9 cellular contexts compared by ENCODE assay signal in genomic region chr19:3440082-3440481, GRCh38. TPM values are rescaled to one million over a fixed set of nuclear protein-coding genes. Genes with fewer than 3 reads are reported as not detected.
A peak's percentile ranks its signal among the peaks of the same experiment; 100 is the strongest.
DNase-seq lines count a peak whose midpoint lies in the region; ATAC-seq and TF ChIP-seq lines count a peak whose summit lies in the region.
"Had no signal": no experiment of that assay in that cellular context is flagged by ENCODE, and none has a peak within 500 bp of the region (broad histone marks: within the 10 kb centered on the region; RNA-seq: fewer than 3 reads in every experiment).

No MANE protein-coding gene starts in this region.

- H3K36me3 Mint-ChIP-seq in stimulated activated naive B cell treated with anti-CD40 and anti-IgM and Interleukin-4, amounts not matched to agents 10 μg/mL and 1 μg/mL and 100 μg/mL, for 72 hours = peaks cover 11 to 28% of the 10 kb centered on the region in 2 donors

- H3K4me3 Mint-ChIP-seq in stimulated activated naive B cell treated with anti-CD40 and anti-IgM and Interleukin-4, amounts not matched to agents 10 μg/mL and 1 μg/mL and 100 μg/mL, for 72 hours = no peak overlapping the region
- H3K4me3 Mint-ChIP-seq: brain had no signal

- H3K9me3 Mint-ChIP-seq in stimulated activated naive B cell treated with anti-CD40 and anti-IgM and Interleukin-4, amounts not matched to agents 10 μg/mL and 1 μg/mL and 100 μg/mL, for 72 hours = no peaks in the 10 kb centered on the region

- in situ Hi-C loops in astrocyte of the spinal cord (cut with HindIII; ENCODE audit: low sequenced_read_pairs) = no loop called here

- intact Hi-C loops in right lobe of liver (cut with DNase I) = no loop called here

- H3K4me1 Mint-ChIP-seq in stimulated activated naive B cell treated with anti-CD40 and anti-IgM and Interleukin-4, amounts not matched to agents 10 μg/mL and 1 μg/mL and 100 μg/mL, for 72 hours = peaks cover 13 to 16% of the 10 kb centered on the region in 2 donors

- H3K27me3 Mint-ChIP-seq in stimulated activated naive B cell treated with anti-CD40 and anti-IgM and Interleukin-4, amounts not matched to agents 10 μg/mL and 1 μg/mL and 100 μg/mL, for 72 hours = no peaks in the 10 kb centered on the region

- ATAC-seq in right lobe of liver (peak; percentile 68 to 83 (median 77)), GM18868 (IDR thresholded peaks at IDR 0.05; ENCODE audit: unreplicated experiment) (no peak), GM19328 (IDR thresholded peaks at IDR 0.05; ENCODE audit: unreplicated experiment) (no peak)
- ATAC-seq in stimulated activated naive B cell treated with anti-CD40 and anti-IgM and Interleukin-4, amounts not matched to agents 10 μg/mL and 1 μg/mL and 100 μg/mL, for 72 hours (replicated peaks) = peak; percentile 46 to 60

- TF ChIP-seq CTCF in astrocyte of the spinal cord (IDR thresholded peaks at IDR 0.05; ENCODE audit: low read depth, low read length) (peak; percentile 47), right lobe of liver (IDR thresholded peaks at IDR 0.05) (peak; percentile 52 to 65 (median 59))

- peaks cover 0 to 70% (median 28%) of the 10 kb centered on the region in 4 donors for H3K36me3 ChIP-seq in right lobe of liver

- no peaks in the 10 kb centered on the region for H3K9me3 ChIP-seq in right lobe of liver

- 27% methylated on average over 3 of the region's 13 CpGs for WGBS in right lobe of liver (ENCODE audit: insufficient coverage, low coverage, low lambda C conversion rate, missing lambda C conversion rate)

- no peak overlapping the region for H3K27ac ChIP-seq in right lobe of liver

- no peak overlapping the region for H3K27ac Mint-ChIP-seq in stimulated activated naive B cell treated with anti-CD40 and anti-IgM and Interleukin-4, amounts not matched to agents 10 μg/mL and 1 μg/mL and 100 μg/mL, for 72 hours
- H3K27ac Mint-ChIP-seq: brain had no signal

- peak; percentile 35 for DNase-seq in NK-92 treated with Interleukin-12 subunit alpha and Interleukin-12 subunit beta, amount 100 ng/mL, for 24 hours (lab: John Stamatoyannopoulos, UW)
- DNase-seq in NK-92 (lab: John Stamatoyannopoulos, UW; ENCODE audit: unreplicated experiment) (no peak), T-helper 2 cell (peak in 4 of 5 experiments; percentile 18 to 58 (median 46)), astrocyte of the spinal cord (ENCODE audit: low read depth, low spot score) (no peak), right lobe of liver (peak in 1 of 3 donors; percentile 77)
- DNase-seq in stimulated activated naive B cell treated with anti-CD40 and anti-IgM and Interleukin-4, amounts not matched to agents 10 μg/mL and 1 μg/mL and 100 μg/mL, for 72 hours = peak; percentile 39

- H3K27me3 ChIP-seq in right lobe of liver = no peaks in the 10 kb centered on the region

- H3K4me3 ChIP-seq in astrocyte of the spinal cord (ENCODE audit: low read depth, low read length) (no peak overlapping the region), right lobe of liver (no peak overlapping the region)

- TF ChIP-seq POLR2A in right lobe of liver (IDR thresholded peaks at IDR 0.05) = no peak

- H3K4me1 ChIP-seq in right lobe of liver = peaks cover 0 to 6% (median 0%) of the 10 kb centered on the region in 4 donors

RNA-seq across cellular contexts. Expression of gene SMIM24, which starts 40.2 kb away (rescaled TPM):
- 10 to 100 TPM in 1 of 6 experiments, 1 to 10 TPM in 4, not detected in 1; 2.1 to 38.1 (median 6.6) TPM for total RNA-seq in right lobe of liver

RNA-seq across cellular contexts. Expression of gene SMIM44, which starts 43.2 kb away (rescaled TPM):
- not detected for total RNA-seq in right lobe of liver

Comparison
In these comparisons a context has a peak if more than half of its experiments do, and no peak if none do; other contexts are left out.
1. DNase-seq: peak in NK-92 treated with Interleukin-12 subunit alpha and Interleukin-12 subunit beta, amount 100 ng/mL, for 24 hours (single experiment), T-helper 2 cell (4 of 5) and stimulated activated naive B cell treated with anti-CD40 and anti-IgM and Interleukin-4, amounts not matched to agents 10 μg/mL and 1 μg/mL and 100 μg/mL, for 72 hours (single experiment); none in NK-92 (single experiment) and astrocyte of the spinal cord (single experiment).
2. ATAC-seq: peak in right lobe of liver (4 of 4) and stimulated activated naive B cell treated with anti-CD40 and anti-IgM and Interleukin-4, amounts not matched to agents 10 μg/mL and 1 μg/mL and 100 μg/mL, for 72 hours (2 of 2); none in GM18868 (single experiment) and GM19328 (single experiment).